Comparison of ENCODE assay signal across 1 cellular context in the genomic region with DNA sequence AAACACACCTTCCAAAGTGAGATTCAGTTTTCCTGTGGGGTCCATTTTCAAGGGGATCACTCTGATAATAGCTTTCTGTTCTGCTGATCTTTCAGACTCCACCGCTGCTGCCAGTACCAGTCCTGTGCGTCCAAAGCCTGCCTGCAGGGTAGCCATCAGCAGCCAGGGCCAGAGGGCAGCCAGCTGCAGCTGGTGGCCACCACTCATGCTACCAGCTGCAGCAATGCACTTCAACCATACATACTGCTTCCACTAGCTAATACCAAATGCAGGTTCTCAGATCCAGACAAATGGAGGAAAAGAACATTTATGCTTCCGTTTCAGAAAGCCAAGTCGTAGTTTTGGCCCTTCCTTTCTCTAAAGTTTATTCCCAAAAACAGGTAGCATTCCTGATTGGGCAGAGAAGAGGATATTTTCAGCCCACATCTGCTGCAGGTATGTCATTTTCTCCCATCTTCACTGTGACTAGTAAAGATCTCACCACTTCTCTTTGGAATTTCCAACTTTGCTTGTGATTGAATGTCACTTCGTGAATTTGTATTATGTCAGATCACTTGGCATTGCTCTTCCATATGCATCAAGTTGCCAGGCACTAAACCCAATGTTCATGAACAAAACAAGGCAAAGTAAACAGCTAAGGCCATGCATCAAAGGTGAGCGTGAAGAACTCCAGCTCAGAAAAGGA.
A peak's percentile ranks its signal among the peaks of the same experiment; 100 is the strongest.
TF ChIP-seq lines count a peak whose summit lies in the region.

No MANE protein-coding gene starts in this region.

TF ChIP-seq in HepG2, 621 proteins besides CTCF, POLR2A, EP300 and RAD21 (continued from another document and continues in another):
- TF ChIP-seq, protein P1, sequence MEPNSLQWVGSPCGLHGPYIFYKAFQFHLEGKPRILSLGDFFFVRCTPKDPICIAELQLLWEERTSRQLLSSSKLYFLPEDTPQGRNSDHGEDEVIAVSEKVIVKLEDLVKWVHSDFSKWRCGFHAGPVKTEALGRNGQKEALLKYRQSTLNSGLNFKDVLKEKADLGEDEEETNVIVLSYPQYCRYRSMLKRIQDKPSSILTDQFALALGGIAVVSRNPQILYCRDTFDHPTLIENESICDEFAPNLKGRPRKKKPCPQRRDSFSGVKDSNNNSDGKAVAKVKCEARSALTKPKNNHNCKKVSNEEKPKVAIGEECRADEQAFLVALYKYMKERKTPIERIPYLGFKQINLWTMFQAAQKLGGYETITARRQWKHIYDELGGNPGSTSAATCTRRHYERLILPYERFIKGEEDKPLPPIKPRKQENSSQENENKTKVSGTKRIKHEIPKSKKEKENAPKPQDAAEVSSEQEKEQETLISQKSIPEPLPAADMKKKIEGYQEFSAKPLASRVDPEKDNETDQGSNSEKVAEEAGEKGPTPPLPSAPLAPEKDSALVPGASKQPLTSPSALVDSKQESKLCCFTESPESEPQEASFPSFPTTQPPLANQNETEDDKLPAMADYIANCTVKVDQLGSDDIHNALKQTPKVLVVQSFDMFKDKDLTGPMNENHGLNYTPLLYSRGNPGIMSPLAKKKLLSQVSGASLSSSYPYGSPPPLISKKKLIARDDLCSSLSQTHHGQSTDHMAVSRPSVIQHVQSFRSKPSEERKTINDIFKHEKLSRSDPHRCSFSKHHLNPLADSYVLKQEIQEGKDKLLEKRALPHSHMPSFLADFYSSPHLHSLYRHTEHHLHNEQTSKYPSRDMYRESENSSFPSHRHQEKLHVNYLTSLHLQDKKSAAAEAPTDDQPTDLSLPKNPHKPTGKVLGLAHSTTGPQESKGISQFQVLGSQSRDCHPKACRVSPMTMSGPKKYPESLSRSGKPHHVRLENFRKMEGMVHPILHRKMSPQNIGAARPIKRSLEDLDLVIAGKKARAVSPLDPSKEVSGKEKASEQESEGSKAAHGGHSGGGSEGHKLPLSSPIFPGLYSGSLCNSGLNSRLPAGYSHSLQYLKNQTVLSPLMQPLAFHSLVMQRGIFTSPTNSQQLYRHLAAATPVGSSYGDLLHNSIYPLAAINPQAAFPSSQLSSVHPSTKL (CRISPR knock-in tag; IDR thresholded peaks at IDR 0.05): peak; percentile 4; the same call in 1 of the 2 replicates
- TF ChIP-seq ZNF234 (CRISPR knock-in tag; conservative IDR thresholded peaks at IDR 0.05): no peak
- no peak for TF ChIP-seq ZNF570 (CRISPR knock-in tag; IDR thresholded peaks at IDR 0.05; ENCODE audit: borderline replicate concordance)
- no peak for TF ChIP-seq ZNF709 (CRISPR knock-in tag; IDR thresholded peaks at IDR 0.05)
- TF ChIP-seq NFKB2 (CRISPR knock-in tag; IDR thresholded peaks at IDR 0.05; ENCODE audit: borderline replicate concordance): no peak
- TF ChIP-seq GPN1 (CRISPR knock-in tag; IDR thresholded peaks at IDR 0.05; ENCODE audit: borderline replicate concordance): no peak
- TF ChIP-seq GATA4 (IDR thresholded peaks at IDR 0.05; ENCODE audit: borderline replicate concordance, low read depth): no peak
- TF ChIP-seq, protein P2, sequence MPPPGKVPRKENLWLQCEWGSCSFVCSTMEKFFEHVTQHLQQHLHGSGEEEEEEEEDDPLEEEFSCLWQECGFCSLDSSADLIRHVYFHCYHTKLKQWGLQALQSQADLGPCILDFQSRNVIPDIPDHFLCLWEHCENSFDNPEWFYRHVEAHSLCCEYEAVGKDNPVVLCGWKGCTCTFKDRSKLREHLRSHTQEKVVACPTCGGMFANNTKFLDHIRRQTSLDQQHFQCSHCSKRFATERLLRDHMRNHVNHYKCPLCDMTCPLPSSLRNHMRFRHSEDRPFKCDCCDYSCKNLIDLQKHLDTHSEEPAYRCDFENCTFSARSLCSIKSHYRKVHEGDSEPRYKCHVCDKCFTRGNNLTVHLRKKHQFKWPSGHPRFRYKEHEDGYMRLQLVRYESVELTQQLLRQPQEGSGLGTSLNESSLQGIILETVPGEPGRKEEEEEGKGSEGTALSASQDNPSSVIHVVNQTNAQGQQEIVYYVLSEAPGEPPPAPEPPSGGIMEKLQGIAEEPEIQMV (CRISPR knock-in tag; IDR thresholded peaks at IDR 0.05; ENCODE audit: low read depth): no peak
- TF ChIP-seq, protein P3, sequence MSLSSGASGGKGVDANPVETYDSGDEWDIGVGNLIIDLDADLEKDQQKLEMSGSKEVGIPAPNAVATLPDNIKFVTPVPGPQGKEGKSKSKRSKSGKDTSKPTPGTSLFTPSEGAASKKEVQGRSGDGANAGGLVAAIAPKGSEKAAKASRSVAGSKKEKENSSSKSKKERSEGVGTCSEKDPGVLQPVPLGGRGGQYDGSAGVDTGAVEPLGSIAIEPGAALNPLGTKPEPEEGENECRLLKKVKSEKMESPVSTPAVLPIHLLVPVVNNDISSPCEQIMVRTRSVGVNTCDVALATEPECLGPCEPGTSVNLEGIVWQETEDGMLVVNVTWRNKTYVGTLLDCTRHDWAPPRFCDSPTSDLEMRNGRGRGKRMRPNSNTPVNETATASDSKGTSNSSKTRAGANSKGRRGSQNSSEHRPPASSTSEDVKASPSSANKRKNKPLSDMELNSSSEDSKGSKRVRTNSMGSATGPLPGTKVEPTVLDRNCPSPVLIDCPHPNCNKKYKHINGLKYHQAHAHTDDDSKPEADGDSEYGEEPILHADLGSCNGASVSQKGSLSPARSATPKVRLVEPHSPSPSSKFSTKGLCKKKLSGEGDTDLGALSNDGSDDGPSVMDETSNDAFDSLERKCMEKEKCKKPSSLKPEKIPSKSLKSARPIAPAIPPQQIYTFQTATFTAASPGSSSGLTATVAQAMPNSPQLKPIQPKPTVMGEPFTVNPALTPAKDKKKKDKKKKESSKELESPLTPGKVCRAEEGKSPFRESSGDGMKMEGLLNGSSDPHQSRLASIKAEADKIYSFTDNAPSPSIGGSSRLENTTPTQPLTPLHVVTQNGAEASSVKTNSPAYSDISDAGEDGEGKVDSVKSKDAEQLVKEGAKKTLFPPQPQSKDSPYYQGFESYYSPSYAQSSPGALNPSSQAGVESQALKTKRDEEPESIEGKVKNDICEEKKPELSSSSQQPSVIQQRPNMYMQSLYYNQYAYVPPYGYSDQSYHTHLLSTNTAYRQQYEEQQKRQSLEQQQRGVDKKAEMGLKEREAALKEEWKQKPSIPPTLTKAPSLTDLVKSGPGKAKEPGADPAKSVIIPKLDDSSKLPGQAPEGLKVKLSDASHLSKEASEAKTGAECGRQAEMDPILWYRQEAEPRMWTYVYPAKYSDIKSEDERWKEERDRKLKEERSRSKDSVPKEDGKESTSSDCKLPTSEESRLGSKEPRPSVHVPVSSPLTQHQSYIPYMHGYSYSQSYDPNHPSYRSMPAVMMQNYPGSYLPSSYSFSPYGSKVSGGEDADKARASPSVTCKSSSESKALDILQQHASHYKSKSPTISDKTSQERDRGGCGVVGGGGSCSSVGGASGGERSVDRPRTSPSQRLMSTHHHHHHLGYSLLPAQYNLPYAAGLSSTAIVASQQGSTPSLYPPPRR (CRISPR knock-in tag; IDR thresholded peaks at IDR 0.05; ENCODE audit: borderline replicate concordance): 0 out of 2 replicates have a peak, but pooled peaks have one; percentile 16
- peak; percentile 71 for TF ChIP-seq ZNF547 (CRISPR knock-in tag; IDR thresholded peaks at IDR 0.05)
- TF ChIP-seq FOXJ3 (CRISPR knock-in tag; IDR thresholded peaks at IDR 0.05; ENCODE audit: borderline replicate concordance): 0 out of 2 replicates have a peak, but pooled peaks have one; percentile 27
- no peak for TF ChIP-seq TEAD2 (CRISPR knock-in tag; IDR thresholded peaks at IDR 0.05)
- TF ChIP-seq ZNF101 (CRISPR knock-in tag; IDR thresholded peaks at IDR 0.05; ENCODE audit: borderline replicate concordance, low read depth): no peak
- no peak for TF ChIP-seq SKI (IDR thresholded peaks at IDR 0.05; ENCODE audit: partially characterized antibody)
- 0 out of 2 replicates have a peak, but pooled peaks have one; percentile 13 for TF ChIP-seq HOXA9 (CRISPR knock-in tag; IDR thresholded peaks at IDR 0.05; ENCODE audit: borderline replicate concordance)
- TF ChIP-seq ZFP90 (CRISPR knock-in tag; IDR thresholded peaks at IDR 0.05; ENCODE audit: borderline replicate concordance): peak; percentile 56; the same call in 1 of the 2 replicates
- peak; percentile 71 for TF ChIP-seq HDAC1 (CRISPR knock-in tag; IDR thresholded peaks at IDR 0.05)
- no peak for TF ChIP-seq CHD2 (IDR thresholded peaks at IDR 0.05; ENCODE audit: low read depth, low read length)
- no peak for TF ChIP-seq SPEN (CRISPR knock-in tag; IDR thresholded peaks at IDR 0.05; ENCODE audit: low read depth)
- TF ChIP-seq HNF4A (CRISPR knock-in tag; IDR thresholded peaks at IDR 0.05): 0 out of 2 replicates have a peak, but pooled peaks have one; percentile 39
- TF ChIP-seq ZNF143 (CRISPR knock-in tag; IDR thresholded peaks at IDR 0.05): 0 out of 2 replicates have a peak, but pooled peaks have one; percentile 36
- no peak; the same call in 1 of the 2 replicates for TF ChIP-seq ZNF24 (IDR thresholded peaks at IDR 0.05)
- TF ChIP-seq, protein P4, sequence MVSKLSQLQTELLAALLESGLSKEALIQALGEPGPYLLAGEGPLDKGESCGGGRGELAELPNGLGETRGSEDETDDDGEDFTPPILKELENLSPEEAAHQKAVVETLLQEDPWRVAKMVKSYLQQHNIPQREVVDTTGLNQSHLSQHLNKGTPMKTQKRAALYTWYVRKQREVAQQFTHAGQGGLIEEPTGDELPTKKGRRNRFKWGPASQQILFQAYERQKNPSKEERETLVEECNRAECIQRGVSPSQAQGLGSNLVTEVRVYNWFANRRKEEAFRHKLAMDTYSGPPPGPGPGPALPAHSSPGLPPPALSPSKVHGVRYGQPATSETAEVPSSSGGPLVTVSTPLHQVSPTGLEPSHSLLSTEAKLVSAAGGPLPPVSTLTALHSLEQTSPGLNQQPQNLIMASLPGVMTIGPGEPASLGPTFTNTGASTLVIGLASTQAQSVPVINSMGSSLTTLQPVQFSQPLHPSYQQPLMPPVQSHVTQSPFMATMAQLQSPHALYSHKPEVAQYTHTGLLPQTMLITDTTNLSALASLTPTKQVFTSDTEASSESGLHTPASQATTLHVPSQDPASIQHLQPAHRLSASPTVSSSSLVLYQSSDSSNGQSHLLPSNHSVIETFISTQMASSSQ (IDR thresholded peaks at IDR 0.05; ENCODE audit: low read depth): peak; percentile 13; the same call in 1 of the 2 replicates
- TF ChIP-seq, protein P4 (CRISPR knock-in tag; IDR thresholded peaks at IDR 0.05; ENCODE audit: borderline replicate concordance): no peak
- TF ChIP-seq, protein P5, sequence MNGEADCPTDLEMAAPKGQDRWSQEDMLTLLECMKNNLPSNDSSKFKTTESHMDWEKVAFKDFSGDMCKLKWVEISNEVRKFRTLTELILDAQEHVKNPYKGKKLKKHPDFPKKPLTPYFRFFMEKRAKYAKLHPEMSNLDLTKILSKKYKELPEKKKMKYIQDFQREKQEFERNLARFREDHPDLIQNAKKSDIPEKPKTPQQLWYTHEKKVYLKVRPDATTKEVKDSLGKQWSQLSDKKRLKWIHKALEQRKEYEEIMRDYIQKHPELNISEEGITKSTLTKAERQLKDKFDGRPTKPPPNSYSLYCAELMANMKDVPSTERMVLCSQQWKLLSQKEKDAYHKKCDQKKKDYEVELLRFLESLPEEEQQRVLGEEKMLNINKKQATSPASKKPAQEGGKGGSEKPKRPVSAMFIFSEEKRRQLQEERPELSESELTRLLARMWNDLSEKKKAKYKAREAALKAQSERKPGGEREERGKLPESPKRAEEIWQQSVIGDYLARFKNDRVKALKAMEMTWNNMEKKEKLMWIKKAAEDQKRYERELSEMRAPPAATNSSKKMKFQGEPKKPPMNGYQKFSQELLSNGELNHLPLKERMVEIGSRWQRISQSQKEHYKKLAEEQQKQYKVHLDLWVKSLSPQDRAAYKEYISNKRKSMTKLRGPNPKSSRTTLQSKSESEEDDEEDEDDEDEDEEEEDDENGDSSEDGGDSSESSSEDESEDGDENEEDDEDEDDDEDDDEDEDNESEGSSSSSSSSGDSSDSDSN (CRISPR knock-in tag; IDR thresholded peaks at IDR 0.05): peak; percentile 79
- TF ChIP-seq, protein P6, sequence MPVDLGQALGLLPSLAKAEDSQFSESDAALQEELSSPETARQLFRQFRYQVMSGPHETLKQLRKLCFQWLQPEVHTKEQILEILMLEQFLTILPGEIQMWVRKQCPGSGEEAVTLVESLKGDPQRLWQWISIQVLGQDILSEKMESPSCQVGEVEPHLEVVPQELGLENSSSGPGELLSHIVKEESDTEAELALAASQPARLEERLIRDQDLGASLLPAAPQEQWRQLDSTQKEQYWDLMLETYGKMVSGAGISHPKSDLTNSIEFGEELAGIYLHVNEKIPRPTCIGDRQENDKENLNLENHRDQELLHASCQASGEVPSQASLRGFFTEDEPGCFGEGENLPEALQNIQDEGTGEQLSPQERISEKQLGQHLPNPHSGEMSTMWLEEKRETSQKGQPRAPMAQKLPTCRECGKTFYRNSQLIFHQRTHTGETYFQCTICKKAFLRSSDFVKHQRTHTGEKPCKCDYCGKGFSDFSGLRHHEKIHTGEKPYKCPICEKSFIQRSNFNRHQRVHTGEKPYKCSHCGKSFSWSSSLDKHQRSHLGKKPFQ (CRISPR knock-in tag; IDR thresholded peaks at IDR 0.05; ENCODE audit: insufficient replicate concordance): no peak
- TF ChIP-seq XRCC5 (optimal IDR thresholded peaks at IDR 0.05; ENCODE audit: low read length): peak; percentile 66
- TF ChIP-seq, protein P7, sequence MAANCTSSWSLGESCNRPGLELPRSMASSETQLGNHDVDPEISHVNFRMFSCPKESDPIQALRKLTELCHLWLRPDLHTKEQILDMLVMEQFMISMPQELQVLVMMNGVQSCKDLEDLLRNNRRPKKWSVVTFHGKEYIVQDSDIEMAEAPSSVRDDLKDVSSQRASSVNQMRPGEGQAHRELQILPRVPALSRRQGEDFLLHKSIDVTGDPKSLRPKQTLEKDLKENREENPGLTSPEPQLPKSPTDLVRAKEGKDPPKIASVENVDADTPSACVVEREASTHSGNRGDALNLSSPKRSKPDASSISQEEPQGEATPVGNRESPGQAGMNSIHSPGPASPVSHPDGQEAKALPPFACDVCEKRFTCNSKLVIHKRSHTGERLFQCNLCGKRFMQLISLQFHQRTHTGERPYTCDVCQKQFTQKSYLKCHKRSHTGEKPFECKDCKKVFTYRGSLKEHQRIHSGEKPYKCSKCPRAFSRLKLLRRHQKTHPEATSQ (CRISPR knock-in tag; IDR thresholded peaks at IDR 0.05; ENCODE audit: borderline replicate concordance): no peak
- TF ChIP-seq HDAC6 (IDR thresholded peaks at IDR 0.05; ENCODE audit: low read depth, low read length): no peak
